In genomic region chr2:131207839-131208238, GRCh38 we compare ENCODE assay signal across 9 cellular contexts. TPM values are rescaled to one million over a fixed set of nuclear protein-coding genes. Genes with fewer than 3 reads are reported as not detected.
DNase-seq lines count a peak whose midpoint lies in the region; ATAC-seq, FAIRE-seq and TF ChIP-seq lines count a peak whose summit lies in the region.
"Not testable (repeated sequence)": the region's sequence is repeated elsewhere in the genome, so short reads cannot be mapped to it uniquely, and the experiment has no call there.
"Had no signal": no experiment of that assay in that cellular context is flagged by ENCODE, and none has a peak within 500 bp of the region (broad histone marks: within the 10 kb centered on the region; RNA-seq: fewer than 3 reads in every experiment).

No MANE protein-coding gene starts in this region.

- TF ChIP-seq RAD21 in K562 (CRISPR knock-in tag; conservative IDR thresholded peaks at IDR 0.05 in 1 of 2, IDR thresholded peaks at IDR 0.05 in 1 of 2), result not testable (repeated sequence)

- H2AFZ ChIP-seq in H9 (ENCODE audit: low read length); K562 (ENCODE audit: low read depth, low read length); neural progenitor cell (replicated peaks): not testable (repeated sequence)

- not testable (repeated sequence) for H3K36me3 Mint-ChIP-seq in H9 (ENCODE audit: insufficient read depth in 1 of 3, low read depth in 3 of 3); chondrocyte (ENCODE audit: low read depth); mesothelial cell of epicardium; nephron progenitor cell (ENCODE audit: low read depth); neural progenitor cell; progenitor cell of endocrine pancreas (ENCODE audit: insufficient read depth); type B pancreatic cell

- H3K4me2 ChIP-seq in H9 (ENCODE audit: insufficient read depth, insufficient read length, low read length); neural progenitor cell: not testable (repeated sequence)
- H3K4me2 ChIP-seq in K562 (ENCODE audit: insufficient read depth, low read length), result peak overlapping the region; percentile 25; the same call in 1 of the 2 replicates

- not testable (repeated sequence) for FAIRE-seq in K562 (lab: Jason Lieb, UNC)

- CTCF ChIA-PET in K562 (lab: Yijun Ruan, JAX; ENCODE audit: low intra/inter-chr PET ratio), result not testable (repeated sequence)

- H3K27ac Mint-ChIP-seq in H9, mesothelial cell of epicardium, neural progenitor cell, progenitor cell of endocrine pancreas, type B pancreatic cell: not testable (repeated sequence)
- peak overlapping the region; percentile 65 for H3K27ac Mint-ChIP-seq in chondrocyte (ENCODE audit: unreplicated experiment)
- H3K27ac Mint-ChIP-seq in nephron progenitor cell, result peak overlapping the region; percentile 79

- not testable (repeated sequence) for H2BK12ac ChIP-seq in H9 (ENCODE audit: insufficient read length, low read depth, low read length)

- not testable (repeated sequence) for BruUV-seq in K562 (replicated peaks; lab: Mats Ljungman, UMichigan)

- not testable (repeated sequence) for H3K9me3 Mint-ChIP-seq in H9; chondrocyte (ENCODE audit: low read depth); mesothelial cell of epicardium; nephron progenitor cell; neural progenitor cell; progenitor cell of endocrine pancreas (ENCODE audit: low read depth); type B pancreatic cell

- not testable (repeated sequence) for H2BK120ac ChIP-seq in H9 (ENCODE audit: low read depth, low read length, poor library complexity, severe bottlenecking)

- not testable (repeated sequence) for H2AK5ac ChIP-seq in H9 (ENCODE audit: insufficient read length, low read length)

- H3K27ac ChIP-seq in H9 (ENCODE audit: insufficient read length, low read depth, low read length); K562 (ENCODE audit: extremely low read depth, low read depth, low read length); neural progenitor cell: not testable (repeated sequence)

- H3K23me2 ChIP-seq in H9 (ENCODE audit: insufficient read length, low read depth, low read length, poor library complexity, severe bottlenecking), result not testable (repeated sequence)

- POLR2A ChIA-PET in K562 (lab: Yijun Ruan, JAX), result not testable (repeated sequence)

- H3K27me3 ChIP-seq in H9 (ENCODE audit: insufficient read depth, low read length); K562 (ENCODE audit: control insufficient read depth in 2 of 2, insufficient read depth in 2 of 2, low read length in 2 of 2); neural progenitor cell: not testable (repeated sequence)

- not testable (repeated sequence) for H3K4me1 Mint-ChIP-seq in H9; chondrocyte (ENCODE audit: low read depth); mesothelial cell of epicardium; nephron progenitor cell; neural progenitor cell; progenitor cell of endocrine pancreas (ENCODE audit: low read depth); type B pancreatic cell (ENCODE audit: unreplicated experiment)

- not testable (repeated sequence) for TF ChIP-seq EP300 in K562 (IDR thresholded peaks at IDR 0.05; ENCODE audit: low read length)

- not testable (repeated sequence) for TF ChIP-seq POLR2A in K562 (conservative IDR thresholded peaks at IDR 0.05)

- not testable (repeated sequence) for H2BK20ac ChIP-seq in H9 (ENCODE audit: low read depth, low read length, poor library complexity, severe bottlenecking)

- H3K27me3 Mint-ChIP-seq in H9 (ENCODE audit: low read depth); chondrocyte (ENCODE audit: low read depth); nephron progenitor cell (ENCODE audit: low read depth, poor library complexity); neural progenitor cell (ENCODE audit: insufficient read depth, low read depth); progenitor cell of endocrine pancreas; type B pancreatic cell: not testable (repeated sequence)
- peaks cover 20% of the 10 kb centered on the region for H3K27me3 Mint-ChIP-seq in mesothelial cell of epicardium (ENCODE audit: low read depth)

- not testable (repeated sequence) for H3K9ac ChIP-seq in H9 (ENCODE audit: extremely low read depth, insufficient read length, low read length); K562 (ENCODE audit: insufficient read depth in 1 of 2, low read depth in 2 of 2, low read length in 2 of 2); neural progenitor cell

- H3K4me3 Mint-ChIP-seq in H9 (peak overlapping the region; percentile 60 to 66; a peak in 4 of 5 replicates), chondrocyte (ENCODE audit: unreplicated experiment) (peak overlapping the region; percentile 68), mesothelial cell of epicardium (peak overlapping the region; percentile 68), nephron progenitor cell (peak overlapping the region; percentile 86), neural progenitor cell (peak overlapping the region; percentile 43), progenitor cell of endocrine pancreas (ENCODE audit: low read depth) (peak overlapping the region; percentile 71), type B pancreatic cell (peak overlapping the region; percentile 82)

- not testable (repeated sequence) for H4K5ac ChIP-seq in H9 (ENCODE audit: insufficient read length, low read depth, low read length)

- H3K4me3 ChIP-seq in K562 (peak overlapping the region; percentile 28), neural progenitor cell (peak overlapping the region; percentile 37)

- DNase-seq in H9; K562 (ENCODE audit: extremely low read depth in 1 of 4, low spot score in 3 of 4); chondrocyte (ENCODE audit: low spot score); mesothelial cell of epicardium (ENCODE audit: low spot score in 2 of 2, unreplicated experiment in 2 of 2); nephron progenitor cell; neural progenitor cell (ENCODE audit: low spot score); progenitor cell of endocrine pancreas (ENCODE audit: low spot score, unreplicated experiment); type B pancreatic cell (ENCODE audit: extremely low spot score, unreplicated experiment): not testable (repeated sequence)

- not testable (repeated sequence) for H2BK5ac ChIP-seq in H9 (ENCODE audit: insufficient read length, low read length)

- not testable (repeated sequence) for H3K79me2 ChIP-seq in H9 (ENCODE audit: insufficient read depth, low read length); neural progenitor cell (ENCODE audit: low read depth)
- H3K79me2 ChIP-seq in K562 (ENCODE audit: control insufficient read depth, insufficient read depth, low read length), result peaks cover 42% of the 10 kb centered on the region

- H3K56ac ChIP-seq in H9 (ENCODE audit: insufficient read length, low read depth, low read length), result not testable (repeated sequence)

- H2BK15ac ChIP-seq in H9 (ENCODE audit: low read depth, low read length), result not testable (repeated sequence)

- not testable (repeated sequence) for ATAC-seq in K562

- H3K4me1 ChIP-seq in H9 (ENCODE audit: insufficient read depth, low read length); K562 (replicated peaks in 1 of 2; ENCODE audit: control insufficient read depth in 2 of 2, insufficient read depth in 2 of 2, low read length in 2 of 2); neural progenitor cell: not testable (repeated sequence)

- H3K9me3 ChIP-seq in H9 (ENCODE audit: control insufficient read depth, low read depth, low read length); K562 (replicated peaks; ENCODE audit: control insufficient read depth, insufficient read depth, low read depth, low read length); neural progenitor cell (ENCODE audit: low read depth): not testable (repeated sequence)

- H3K9me1 ChIP-seq in K562 (ENCODE audit: control insufficient read depth, insufficient read depth, low read length), result not testable (repeated sequence)

- intact Hi-C loops in K562 (cut with micrococcal nuclease), result loop anchor here (5.0 kb wide), 1 partner anchor 866 kb away; the partner anchor contains the start of gene IMP4

- not testable (repeated sequence) for H3F3A ChIP-seq in neural progenitor cell (ENCODE audit: low read depth)

- H3K79me1 ChIP-seq in H9 (ENCODE audit: insufficient read depth, low read depth, low read length, poor library complexity, severe bottlenecking), result not testable (repeated sequence)

- H4K20me1 ChIP-seq in H9 (ENCODE audit: control insufficient read depth, insufficient read depth, insufficient read length); K562 (replicated peaks; ENCODE audit: control insufficient read depth, insufficient read depth, low read length); neural progenitor cell (ENCODE audit: low read depth): not testable (repeated sequence)

- H3K36me3 ChIP-seq in K562 (ENCODE audit: control insufficient read depth, insufficient read depth, low read length); neural progenitor cell: not testable (repeated sequence)

- H3K18ac ChIP-seq in H9 (ENCODE audit: insufficient read length, low read depth, low read length), result not testable (repeated sequence)

- WGBS in H9 (ENCODE audit: extremely low coverage, insufficient read length, low lambda C conversion rate), result 100% methylated on average over 1 of the region's 9 CpGs
- 0% methylated on average over 5 of the region's 9 CpGs for WGBS in K562 (ENCODE audit: insufficient coverage, low coverage, missing lambda C conversion rate)

- not testable (repeated sequence) for H3K23ac ChIP-seq in H9 (ENCODE audit: insufficient read length, low read depth, low read length)

- H3K4ac ChIP-seq in H9 (ENCODE audit: low read depth, low read length), result not testable (repeated sequence)

- H3T11ph ChIP-seq in H9 (ENCODE audit: low read length), result not testable (repeated sequence)

- TF ChIP-seq CTCF in H9 (conservative IDR thresholded peaks at IDR 0.05); K562 (IDR thresholded peaks at IDR 0.05 in 2 of 3, conservative IDR thresholded peaks at IDR 0.05 in 1 of 3; ENCODE audit: insufficient read depth in 2 of 3, low read depth in 1 of 3, low read length in 3 of 3); chondrocyte (IDR thresholded peaks at IDR 0.05); mesothelial cell of epicardium (IDR thresholded peaks at IDR 0.05; ENCODE audit: unreplicated experiment); nephron progenitor cell (IDR thresholded peaks at IDR 0.05); neural progenitor cell (IDR thresholded peaks at IDR 0.05); progenitor cell of endocrine pancreas (IDR thresholded peaks at IDR 0.05; ENCODE audit: unreplicated experiment); type B pancreatic cell (conservative IDR thresholded peaks at IDR 0.05): not testable (repeated sequence)

- not testable (repeated sequence) for H3K14ac ChIP-seq in H9 (ENCODE audit: insufficient read depth, low read length)

- not testable (repeated sequence) for H4K8ac ChIP-seq in H9 (replicated peaks; ENCODE audit: insufficient read length, low read depth, low read length)

- in situ Hi-C loops in K562 (cut with MboI), result not testable (repeated sequence)

- not testable (repeated sequence) for H4K91ac ChIP-seq in H9 (ENCODE audit: insufficient read length, low read depth, low read length)

RNA-seq across cellular contexts. Expression of gene POTEE, which starts 1.5 kb away (rescaled TPM):
- total RNA-seq in H9 (2021) (1.1 and 1.2 TPM in 2 replicates), K562 (2014; rRNA removed) (21.6 and 24.1 TPM in 2 replicates), K562 (2014; rRNA removed; fragmentation: Illumina TruSeq; extraction: Trizol) (30.7 and 31.8 TPM in 2 replicates), K562 (2015; rRNA removed; fragmentation: Illumina TruSeq; extraction: Trizol) (29.6 and 29.7 TPM in 2 replicates), K562 (2021) (20.9 and 23.4 TPM in 2 replicates), chondrocyte (0.15 to 1.2 TPM (median 0.92 TPM) in 3 replicates), mesothelial cell of epicardium (3.9 to 5.1 TPM (median 5.0 TPM) in 3 replicates), neural progenitor cell (ENCODE audit: low replicate concordance) (4.8 and 6.5 TPM in 2 replicates), progenitor cell of endocrine pancreas (3.3 and 4.7 TPM in 2 replicates), type B pancreatic cell (ENCODE audit: low replicate concordance) (1.8 and 3.8 TPM in 2 replicates)
- 291 and 681 TPM in 2 replicates for total RNA-seq in K562 (2011; cell fraction: chromatin; rRNA removed; ENCODE audit: low replicate concordance)
- total RNA-seq in K562 (2011; cell fraction: nucleolus; rRNA removed), result 162 and 205 TPM in 2 replicates
- 159 and 212 TPM in 2 replicates for total RNA-seq in K562 (2011; cell fraction: nucleoplasm; rRNA removed)
- polyA plus RNA-seq in K562 (2011; rRNA removed) (3.7 and 6.8 TPM in 2 replicates), K562 (2014; fragmentation: Illumina TruSeq; extraction: Trizol) (11.7 and 12.2 TPM in 2 replicates), K562 (2014; fragmentation: Nextera tagmentation; extraction: Ambion mirVana) (1 to 10 TPM in 1 of 2 experiments, under 1 TPM in 1; 0.22 to 1.7 TPM), K562 (2014; rRNA removed) (12.1 and 16.9 TPM in 2 replicates)
- polyA plus RNA-seq in K562 (2011; cell fraction: cytosol; rRNA removed), result 0.97 and 1.3 TPM in 2 replicates
- polyA plus RNA-seq in K562 (2011; cell fraction: nucleus; rRNA removed), result 25.6 and 77.8 TPM in 2 replicates
- polyA plus RNA-seq in K562 (2012), result 6.3 and 13.8 TPM in 2 replicates
- polyA minus RNA-seq in K562 (2011; rRNA and poly(A)+ RNA removed), result 40.8 and 66.9 TPM in 2 replicates
- polyA minus RNA-seq in K562 (2011; cell fraction: cytosol; rRNA and poly(A)+ RNA removed), result 9.1 and 13.0 TPM in 2 replicates
- 108 and 155 TPM in 2 replicates for polyA minus RNA-seq in K562 (2011; cell fraction: nucleus; rRNA and poly(A)+ RNA removed)
- polyA plus RNA-seq: AG04450 had no signal
